ENCODE assay signal across 1 cellular context in genomic region chr20:20017001-20017851, GRCh38.
TF ChIP-seq lines count a peak whose summit lies in the region.

A gene with protein sequence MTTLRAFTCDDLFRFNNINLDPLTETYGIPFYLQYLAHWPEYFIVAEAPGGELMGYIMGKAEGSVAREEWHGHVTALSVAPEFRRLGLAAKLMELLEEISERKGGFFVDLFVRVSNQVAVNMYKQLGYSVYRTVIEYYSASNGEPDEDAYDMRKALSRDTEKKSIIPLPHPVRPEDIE (plus strand): TSS chr20:20017362. CDS start chr20:20017397, 35 bp downstream.

TF ChIP-seq in HepG2, 621 proteins besides CTCF, POLR2A, EP300 and RAD21 (continued from another document and continues in another):
- TF ChIP-seq HMGA1 (CRISPR knock-in tag; conservative IDR thresholded peaks at IDR 0.05) (no peak), ZNF678 (CRISPR knock-in tag; IDR thresholded peaks at IDR 0.05) (peak; percentile 94), E2F1 (CRISPR knock-in tag; IDR thresholded peaks at IDR 0.05) (peak; percentile 90), ZNF564 (CRISPR knock-in tag; IDR thresholded peaks at IDR 0.05) (peak; percentile 96), ZNF567 (CRISPR knock-in tag; IDR thresholded peaks at IDR 0.05; ENCODE audit: borderline replicate concordance) (peak; percentile 90), EEA1 (CRISPR knock-in tag; IDR thresholded peaks at IDR 0.05; ENCODE audit: borderline replicate concordance) (peak; percentile 97), ZKSCAN8 (CRISPR knock-in tag; IDR thresholded peaks at IDR 0.05; ENCODE audit: borderline replicate concordance) (peak; percentile 89), ZNF543 (CRISPR knock-in tag; IDR thresholded peaks at IDR 0.05) (peak; percentile 98), HMGXB4 (CRISPR knock-in tag; IDR thresholded peaks at IDR 0.05; ENCODE audit: borderline replicate concordance in 1 of 2, low read depth in 1 of 2) (peak; percentile 98 to 99), BHLHE40 (IDR thresholded peaks at IDR 0.05; ENCODE audit: low read length) (peak; percentile 42; the same call in 1 of the 2 replicates), ZNF576 (CRISPR knock-in tag; IDR thresholded peaks at IDR 0.05) (0 out of 2 replicates have a peak, but pooled peaks have one; percentile 54), ZFP36 (IDR thresholded peaks at IDR 0.05; ENCODE audit: borderline replicate concordance, low read depth, low read length, partially characterized antibody) (peak; percentile 23), ATF3 (CRISPR knock-in tag; IDR thresholded peaks at IDR 0.05) (peak; percentile 76), HOXD1 (CRISPR knock-in tag; IDR thresholded peaks at IDR 0.05) (peak; percentile 89), ZC3H13 (CRISPR knock-in tag; IDR thresholded peaks at IDR 0.05) (peak; percentile 97), ZBTB42 (CRISPR knock-in tag; IDR thresholded peaks at IDR 0.05) (peak; percentile 96), ZFP90 (CRISPR knock-in tag; IDR thresholded peaks at IDR 0.05; ENCODE audit: borderline replicate concordance) (peak; percentile 43; the same call in 1 of the 2 replicates), ZNF879 (CRISPR knock-in tag; IDR thresholded peaks at IDR 0.05) (peak; percentile 93), ZMYM2 (CRISPR knock-in tag; IDR thresholded peaks at IDR 0.05) (peak; percentile 94), SNAPC4 (CRISPR knock-in tag; IDR thresholded peaks at IDR 0.05) (no peak; the same call in none of the 2 replicates), ZEB1 (IDR thresholded peaks at IDR 0.05; ENCODE audit: insufficient replicate concordance, low read depth) (peak; percentile 47), TBX3 (IDR thresholded peaks at IDR 0.05; ENCODE audit: borderline replicate concordance) (peak; percentile 26; the same call in 1 of the 2 replicates), ZNF720 (CRISPR knock-in tag; IDR thresholded peaks at IDR 0.05) (peak; percentile 56; the same call in 1 of the 2 replicates), THYN1 (CRISPR knock-in tag; IDR thresholded peaks at IDR 0.05; ENCODE audit: borderline replicate concordance, low read depth) (peak; percentile 48; the same call in 1 of the 2 replicates), ZNF672 (CRISPR knock-in tag; IDR thresholded peaks at IDR 0.05) (no peak), ZNF616 (CRISPR knock-in tag; IDR thresholded peaks at IDR 0.05; ENCODE audit: low read depth) (0 out of 2 replicates have a peak, but pooled peaks have one; percentile 78), HNRNPUL1 (IDR thresholded peaks at IDR 0.05; ENCODE audit: low read depth, low read length) (peak; percentile 64; the same call in 1 of the 2 replicates), ZFAT (CRISPR knock-in tag; conservative IDR thresholded peaks at IDR 0.05) (no peak)
- TF ChIP-seq, protein P1, sequence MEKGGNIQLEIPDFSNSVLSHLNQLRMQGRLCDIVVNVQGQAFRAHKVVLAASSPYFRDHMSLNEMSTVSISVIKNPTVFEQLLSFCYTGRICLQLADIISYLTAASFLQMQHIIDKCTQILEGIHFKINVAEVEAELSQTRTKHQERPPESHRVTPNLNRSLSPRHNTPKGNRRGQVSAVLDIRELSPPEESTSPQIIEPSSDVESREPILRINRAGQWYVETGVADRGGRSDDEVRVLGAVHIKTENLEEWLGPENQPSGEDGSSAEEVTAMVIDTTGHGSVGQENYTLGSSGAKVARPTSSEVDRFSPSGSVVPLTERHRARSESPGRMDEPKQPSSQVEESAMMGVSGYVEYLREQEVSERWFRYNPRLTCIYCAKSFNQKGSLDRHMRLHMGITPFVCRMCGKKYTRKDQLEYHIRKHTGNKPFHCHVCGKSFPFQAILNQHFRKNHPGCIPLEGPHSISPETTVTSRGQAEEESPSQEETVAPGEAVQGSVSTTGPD (CRISPR knock-in tag; IDR thresholded peaks at IDR 0.05) = peak; percentile 55; the same call in 1 of the 2 replicates
- TF ChIP-seq, protein P2, sequence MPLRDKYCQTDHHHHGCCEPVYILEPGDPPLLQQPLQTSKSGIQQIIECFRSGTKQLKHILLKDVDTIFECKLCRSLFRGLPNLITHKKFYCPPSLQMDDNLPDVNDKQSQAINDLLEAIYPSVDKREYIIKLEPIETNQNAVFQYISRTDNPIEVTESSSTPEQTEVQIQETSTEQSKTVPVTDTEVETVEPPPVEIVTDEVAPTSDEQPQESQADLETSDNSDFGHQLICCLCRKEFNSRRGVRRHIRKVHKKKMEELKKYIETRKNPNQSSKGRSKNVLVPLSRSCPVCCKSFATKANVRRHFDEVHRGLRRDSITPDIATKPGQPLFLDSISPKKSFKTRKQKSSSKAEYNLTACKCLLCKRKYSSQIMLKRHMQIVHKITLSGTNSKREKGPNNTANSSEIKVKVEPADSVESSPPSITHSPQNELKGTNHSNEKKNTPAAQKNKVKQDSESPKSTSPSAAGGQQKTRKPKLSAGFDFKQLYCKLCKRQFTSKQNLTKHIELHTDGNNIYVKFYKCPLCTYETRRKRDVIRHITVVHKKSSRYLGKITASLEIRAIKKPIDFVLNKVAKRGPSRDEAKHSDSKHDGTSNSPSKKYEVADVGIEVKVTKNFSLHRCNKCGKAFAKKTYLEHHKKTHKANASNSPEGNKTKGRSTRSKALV (CRISPR knock-in tag; IDR thresholded peaks at IDR 0.05) = no peak; the same call in none of the 2 replicates
- TF ChIP-seq, protein P3, sequence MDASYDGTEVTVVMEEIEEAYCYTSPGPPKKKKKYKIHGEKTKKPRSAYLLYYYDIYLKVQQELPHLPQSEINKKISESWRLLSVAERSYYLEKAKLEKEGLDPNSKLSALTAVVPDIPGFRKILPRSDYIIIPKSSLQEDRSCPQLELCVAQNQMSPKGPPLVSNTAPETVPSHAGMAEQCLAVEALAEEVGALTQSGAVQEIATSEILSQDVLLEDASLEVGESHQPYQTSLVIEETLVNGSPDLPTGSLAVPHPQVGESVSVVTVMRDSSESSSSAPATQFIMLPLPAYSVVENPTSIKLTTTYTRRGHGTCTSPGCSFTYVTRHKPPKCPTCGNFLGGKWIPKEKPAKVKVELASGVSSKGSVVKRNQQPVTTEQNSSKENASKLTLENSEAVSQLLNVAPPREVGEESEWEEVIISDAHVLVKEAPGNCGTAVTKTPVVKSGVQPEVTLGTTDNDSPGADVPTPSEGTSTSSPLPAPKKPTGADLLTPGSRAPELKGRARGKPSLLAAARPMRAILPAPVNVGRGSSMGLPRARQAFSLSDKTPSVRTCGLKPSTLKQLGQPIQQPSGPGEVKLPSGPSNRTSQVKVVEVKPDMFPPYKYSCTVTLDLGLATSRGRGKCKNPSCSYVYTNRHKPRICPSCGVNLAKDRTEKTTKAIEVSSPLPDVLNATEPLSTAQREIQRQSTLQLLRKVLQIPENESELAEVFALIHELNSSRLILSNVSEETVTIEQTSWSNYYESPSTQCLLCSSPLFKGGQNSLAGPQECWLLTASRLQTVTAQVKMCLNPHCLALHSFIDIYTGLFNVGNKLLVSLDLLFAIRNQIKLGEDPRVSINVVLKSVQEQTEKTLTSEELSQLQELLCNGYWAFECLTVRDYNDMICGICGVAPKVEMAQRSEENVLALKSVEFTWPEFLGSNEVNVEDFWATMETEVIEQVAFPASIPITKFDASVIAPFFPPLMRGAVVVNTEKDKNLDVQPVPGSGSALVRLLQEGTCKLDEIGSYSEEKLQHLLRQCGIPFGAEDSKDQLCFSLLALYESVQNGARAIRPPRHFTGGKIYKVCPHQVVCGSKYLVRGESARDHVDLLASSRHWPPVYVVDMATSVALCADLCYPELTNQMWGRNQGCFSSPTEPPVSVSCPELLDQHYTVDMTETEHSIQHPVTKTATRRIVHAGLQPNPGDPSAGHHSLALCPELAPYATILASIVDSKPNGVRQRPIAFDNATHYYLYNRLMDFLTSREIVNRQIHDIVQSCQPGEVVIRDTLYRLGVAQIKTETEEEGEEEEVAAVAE (CRISPR knock-in tag; IDR thresholded peaks at IDR 0.05; ENCODE audit: borderline replicate concordance) = peak; percentile 86
- TF ChIP-seq, protein P4, sequence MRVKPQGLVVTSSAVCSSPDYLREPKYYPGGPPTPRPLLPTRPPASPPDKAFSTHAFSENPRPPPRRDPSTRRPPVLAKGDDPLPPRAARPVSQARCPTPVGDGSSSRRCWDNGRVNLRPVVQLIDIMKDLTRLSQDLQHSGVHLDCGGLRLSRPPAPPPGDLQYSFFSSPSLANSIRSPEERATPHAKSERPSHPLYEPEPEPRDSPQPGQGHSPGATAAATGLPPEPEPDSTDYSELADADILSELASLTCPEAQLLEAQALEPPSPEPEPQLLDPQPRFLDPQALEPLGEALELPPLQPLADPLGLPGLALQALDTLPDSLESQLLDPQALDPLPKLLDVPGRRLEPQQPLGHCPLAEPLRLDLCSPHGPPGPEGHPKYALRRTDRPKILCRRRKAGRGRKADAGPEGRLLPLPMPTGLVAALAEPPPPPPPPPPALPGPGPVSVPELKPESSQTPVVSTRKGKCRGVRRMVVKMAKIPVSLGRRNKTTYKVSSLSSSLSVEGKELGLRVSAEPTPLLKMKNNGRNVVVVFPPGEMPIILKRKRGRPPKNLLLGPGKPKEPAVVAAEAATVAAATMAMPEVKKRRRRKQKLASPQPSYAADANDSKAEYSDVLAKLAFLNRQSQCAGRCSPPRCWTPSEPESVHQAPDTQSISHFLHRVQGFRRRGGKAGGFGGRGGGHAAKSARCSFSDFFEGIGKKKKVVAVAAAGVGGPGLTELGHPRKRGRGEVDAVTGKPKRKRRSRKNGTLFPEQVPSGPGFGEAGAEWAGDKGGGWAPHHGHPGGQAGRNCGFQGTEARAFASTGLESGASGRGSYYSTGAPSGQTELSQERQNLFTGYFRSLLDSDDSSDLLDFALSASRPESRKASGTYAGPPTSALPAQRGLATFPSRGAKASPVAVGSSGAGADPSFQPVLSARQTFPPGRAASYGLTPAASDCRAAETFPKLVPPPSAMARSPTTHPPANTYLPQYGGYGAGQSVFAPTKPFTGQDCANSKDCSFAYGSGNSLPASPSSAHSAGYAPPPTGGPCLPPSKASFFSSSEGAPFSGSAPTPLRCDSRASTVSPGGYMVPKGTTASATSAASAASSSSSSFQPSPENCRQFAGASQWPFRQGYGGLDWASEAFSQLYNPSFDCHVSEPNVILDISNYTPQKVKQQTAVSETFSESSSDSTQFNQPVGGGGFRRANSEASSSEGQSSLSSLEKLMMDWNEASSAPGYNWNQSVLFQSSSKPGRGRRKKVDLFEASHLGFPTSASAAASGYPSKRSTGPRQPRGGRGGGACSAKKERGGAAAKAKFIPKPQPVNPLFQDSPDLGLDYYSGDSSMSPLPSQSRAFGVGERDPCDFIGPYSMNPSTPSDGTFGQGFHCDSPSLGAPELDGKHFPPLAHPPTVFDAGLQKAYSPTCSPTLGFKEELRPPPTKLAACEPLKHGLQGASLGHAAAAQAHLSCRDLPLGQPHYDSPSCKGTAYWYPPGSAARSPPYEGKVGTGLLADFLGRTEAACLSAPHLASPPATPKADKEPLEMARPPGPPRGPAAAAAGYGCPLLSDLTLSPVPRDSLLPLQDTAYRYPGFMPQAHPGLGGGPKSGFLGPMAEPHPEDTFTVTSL (CRISPR knock-in tag; IDR thresholded peaks at IDR 0.05; ENCODE audit: borderline replicate concordance) = 0 out of 2 replicates have a peak, but pooled peaks have one; percentile 70
